Comparison of ENCODE assay signal across 9 cellular contexts in genomic region chr20:25035924-25036323, GRCh38. TPM values are rescaled to one million over a fixed set of nuclear protein-coding genes. Genes with fewer than 3 reads are reported as not detected.
A peak's percentile ranks its signal among the peaks of the same experiment; 100 is the strongest.
DNase-seq lines count a peak whose midpoint lies in the region; ATAC-seq and TF ChIP-seq lines count a peak whose summit lies in the region.
"Had no signal": no experiment of that assay in that cellular context is flagged by ENCODE, and none has a peak within 500 bp of the region (broad histone marks: within the 10 kb centered on the region; RNA-seq: fewer than 3 reads in every experiment).

No MANE protein-coding gene starts in this region.

- H3K36me3 ChIP-seq in CD8-positive, alpha-beta memory T cell (ENCODE audit: insufficient read depth, low read length): peaks cover 1% of the 10 kb centered on the region
- no peaks in the 10 kb centered on the region for H3K36me3 ChIP-seq in SK-N-SH (replicated peaks in 1 of 2; ENCODE audit: control insufficient read depth in 1 of 2, insufficient read depth in 2 of 2, low read length in 1 of 2)

- H3K9me2 ChIP-seq in SK-N-SH: no peaks in the 10 kb centered on the region

- no peaks in the 10 kb centered on the region for H3K9me3 ChIP-seq in CD8-positive, alpha-beta memory T cell (ENCODE audit: low read length)
- no peaks in the 10 kb centered on the region for H3K9me3 ChIP-seq in SK-N-SH

- WGBS in SK-N-SH (ENCODE audit: low lambda C conversion rate): 58% methylated on average over 4 of the region's 4 CpGs

- ATAC-seq in HG02623 (IDR thresholded peaks at IDR 0.05; ENCODE audit: unreplicated experiment) (peak; percentile 35), GM21360 (IDR thresholded peaks at IDR 0.05; ENCODE audit: unreplicated experiment) (no peak)
- ATAC-seq in activated naive CD4-positive, alpha-beta T cell treated with anti-CD3 and anti-CD28 coated beads, Interleukin-2, amount 50 U/mL, for 72 hours: peak; percentile 75 to 76
- ATAC-seq in natural killer cell treated with Interleukin-12 subunit alpha and Interleukin-12 subunit beta and Interleukin-15 and Interleukin-18, amount 100 ng/mL, for 72 hours: no peak
- ATAC-seq: HCT116 had no signal

- peak overlapping the region in 6 of 7 donors; percentile 11 to 65 (median 44) for H3K4me3 Mint-ChIP-seq in CD8-positive, alpha-beta memory T cell
- H3K4me3 Mint-ChIP-seq in natural killer cell treated with Interleukin-12 subunit alpha and Interleukin-12 subunit beta and Interleukin-15 and Interleukin-18, amount 100 ng/mL, for 72 hours: peak overlapping the region; percentile 21

- H4K20me1 ChIP-seq in SK-N-SH (ENCODE audit: insufficient read depth): no peaks in the 10 kb centered on the region

- peak in 2 of 5 donors; percentile 5 to 35 for DNase-seq in CD8-positive, alpha-beta memory T cell
- DNase-seq in activated naive CD4-positive, alpha-beta T cell treated with anti-CD3 and anti-CD28 coated beads, Interleukin-2, amount 50 U/mL, for 72 hours (ENCODE audit: low spot score in 2 of 2): no peak
- no peak for DNase-seq in natural killer cell treated with Interleukin-12 subunit alpha and Interleukin-12 subunit beta and Interleukin-15 and Interleukin-18, amount 100 ng/mL, for 72 hours (ENCODE audit: low spot score)
- DNase-seq in NCI-H2227 treated with DMSO at 0.1 percent for 48 hours (lab: John Stamatoyannopoulos, UW) (no peak), SK-N-SH (no peak), SKM-1 (lab: John Stamatoyannopoulos, UW; ENCODE audit: unreplicated experiment) (no peak)

- no peaks in the 10 kb centered on the region for H3K27me3 Mint-ChIP-seq in CD8-positive, alpha-beta memory T cell
- no peaks in the 10 kb centered on the region for H3K27me3 Mint-ChIP-seq in natural killer cell treated with Interleukin-12 subunit alpha and Interleukin-12 subunit beta and Interleukin-15 and Interleukin-18, amount 100 ng/mL, for 72 hours

- H3K4me1 Mint-ChIP-seq in CD8-positive, alpha-beta memory T cell: peaks cover 36 to 79% (median 42%) of the 10 kb centered on the region in 3 donors
- peaks cover 26 to 27% of the 10 kb centered on the region in 2 donors for H3K4me1 Mint-ChIP-seq in natural killer cell treated with Interleukin-12 subunit alpha and Interleukin-12 subunit beta and Interleukin-15 and Interleukin-18, amount 100 ng/mL, for 72 hours (ENCODE audit: low read depth in 2 of 2)

- no peaks in the 10 kb centered on the region for H3K9me3 Mint-ChIP-seq in CD8-positive, alpha-beta memory T cell
- no peaks in the 10 kb centered on the region for H3K9me3 Mint-ChIP-seq in activated naive CD4-positive, alpha-beta T cell treated with anti-CD3 and anti-CD28 coated beads, Interleukin-2, amount 50 U/mL, for 72 hours
- no peaks in the 10 kb centered on the region for H3K9me3 Mint-ChIP-seq in natural killer cell treated with Interleukin-12 subunit alpha and Interleukin-12 subunit beta and Interleukin-15 and Interleukin-18, amount 100 ng/mL, for 72 hours

- H2AFZ ChIP-seq in SK-N-SH (ENCODE audit: low read depth): no peak overlapping the region

- no peak overlapping the region for H3K9ac ChIP-seq in SK-N-SH

- H3K27ac ChIP-seq in CD8-positive, alpha-beta memory T cell (ENCODE audit: low read depth, low read length): no peak overlapping the region
- H3K27ac ChIP-seq in SK-N-SH (ENCODE audit: low read depth in 2 of 2, low read length in 1 of 2): no peak overlapping the region

- H3K79me2 ChIP-seq in SK-N-SH (ENCODE audit: insufficient read depth): no peaks in the 10 kb centered on the region

- no peak overlapping the region for H3K4me3 ChIP-seq in CD8-positive, alpha-beta memory T cell (ENCODE audit: low read length)
- no peak overlapping the region for H3K4me3 ChIP-seq in SK-N-SH (ENCODE audit: low read depth in 2 of 2, low read length in 1 of 2)

- no peaks in the 10 kb centered on the region for H3F3A ChIP-seq in SK-N-SH (replicated peaks; ENCODE audit: insufficient read depth)

- POLR2A ChIA-PET in CD8-positive, alpha-beta memory T cell (lab: Charles Lee): interaction anchor here (1.2 kb wide), 1 partner anchor 16 kb away, joined by 3 read pairs; no protein-coding TSS in a partner anchor
- POLR2A ChIA-PET in SK-N-SH (lab: Yijun Ruan, JAX): no interaction called here

- no peak for TF ChIP-seq RAD21 in SK-N-SH (IDR thresholded peaks at IDR 0.05; ENCODE audit: low read length)

- CTCF ChIA-PET in CD8-positive, alpha-beta memory T cell (lab: Charles Lee): interaction anchor here (0.9 to 1.2 kb wide), 3 partner anchors 11 to 29 kb away, joined by 3 read pairs; no protein-coding TSS in a partner anchor
- CTCF ChIA-PET in SK-N-SH (lab: Yijun Ruan, JAX): interaction anchor here (0.9 to 1.2 kb wide), 2 partner anchors 29 to 37 kb away, joined by 4 read pairs; no protein-coding TSS in a partner anchor

- no peak for TF ChIP-seq CTCF in SK-N-SH (IDR thresholded peaks at IDR 0.05)

- peaks cover 0 to 44% (median 3%) of the 10 kb centered on the region in 3 donors for H3K36me3 Mint-ChIP-seq in CD8-positive, alpha-beta memory T cell
- no peaks in the 10 kb centered on the region for H3K36me3 Mint-ChIP-seq in activated naive CD4-positive, alpha-beta T cell treated with anti-CD3 and anti-CD28 coated beads, Interleukin-2, amount 50 U/mL, for 72 hours
- no peaks in the 10 kb centered on the region for H3K36me3 Mint-ChIP-seq in natural killer cell treated with Interleukin-12 subunit alpha and Interleukin-12 subunit beta and Interleukin-15 and Interleukin-18, amount 100 ng/mL, for 72 hours

- H3K27me3 ChIP-seq in CD8-positive, alpha-beta memory T cell (ENCODE audit: insufficient read depth, low read length, poor library complexity, severe bottlenecking): no peaks in the 10 kb centered on the region
- no peaks in the 10 kb centered on the region for H3K27me3 ChIP-seq in SK-N-SH (ENCODE audit: insufficient read depth)

- H3K27ac Mint-ChIP-seq in CD8-positive, alpha-beta memory T cell: peak overlapping the region; percentile 3 to 92 (median 87)
- peak overlapping the region; percentile 35 to 55 for H3K27ac Mint-ChIP-seq in activated naive CD4-positive, alpha-beta T cell treated with anti-CD3 and anti-CD28 coated beads, Interleukin-2, amount 50 U/mL, for 72 hours
- H3K27ac Mint-ChIP-seq in natural killer cell treated with Interleukin-12 subunit alpha and Interleukin-12 subunit beta and Interleukin-15 and Interleukin-18, amount 100 ng/mL, for 72 hours: peak overlapping the region in 1 of 2 donors; percentile 89

- no peak overlapping the region for H3K4me2 ChIP-seq in SK-N-SH

- H3K4me1 ChIP-seq in CD8-positive, alpha-beta memory T cell (ENCODE audit: insufficient read depth, low read length): peaks cover 45% of the 10 kb centered on the region
- peaks cover 0 to 15% of the 10 kb centered on the region in 2 experiments; a peak in 1 of 4 replicates for H3K4me1 ChIP-seq in SK-N-SH (ENCODE audit: control insufficient read depth in 1 of 2, insufficient read depth in 2 of 2, low read depth in 1 of 2, low read length in 1 of 2)

- no peak for TF ChIP-seq EP300 in SK-N-SH (IDR thresholded peaks at IDR 0.05; ENCODE audit: borderline replicate concordance in 1 of 2, low read depth in 1 of 2, low read length in 1 of 2)

TF ChIP-seq in SK-N-SH, 30 proteins besides CTCF, POLR2A, EP300 and RAD21:
- TF ChIP-seq POLR2AphosphoS5 (IDR thresholded peaks at IDR 0.05; ENCODE audit: low read depth, low read length): no peak
- no peak for TF ChIP-seq NRF1 (IDR thresholded peaks at IDR 0.05; ENCODE audit: low read depth, low read length)
- TF ChIP-seq IRF3 (IDR thresholded peaks at IDR 0.05; ENCODE audit: low read depth, low read length): no peak
- no peak for TF ChIP-seq CHD2 (IDR thresholded peaks at IDR 0.05; ENCODE audit: low read length, partially characterized antibody)
- no peak for TF ChIP-seq FOXJ3 (CRISPR knock-in tag; IDR thresholded peaks at IDR 0.05)
TF ChIP-seq in SK-N-SH: peak in this region for 0.

RNA-seq across cellular contexts. Expression of gene ACSS1, which starts 22.0 kb away (rescaled TPM):
- total RNA-seq in CD8-positive, alpha-beta memory T cell: 10 to 100 TPM; 24.5 to 24.8 TPM
- polyA plus RNA-seq in CD8-positive, alpha-beta memory T cell: 59.6 TPM
- 10 to 100 TPM in 1 of 2 donors, 1 to 10 TPM in 1; 5.5 to 11.3 TPM for total RNA-seq in activated naive CD4-positive, alpha-beta T cell treated with anti-CD3 and anti-CD28 coated beads, Interleukin-2, amount 50 U/mL, for 72 hours
- 1 to 10 TPM; 5.8 to 7.6 TPM for total RNA-seq in natural killer cell treated with Interleukin-12 subunit alpha and Interleukin-12 subunit beta and Interleukin-15 and Interleukin-18, amount 100 ng/mL, for 72 hours
- 1.3 and 2.0 TPM in 2 replicates for polyA plus RNA-seq in SK-N-SH (2012; rRNA removed)
- polyA plus RNA-seq in SK-N-SH (2012; cell fraction: cytosol; rRNA removed): 0.68 and 1.2 TPM in 2 replicates
- polyA plus RNA-seq in SK-N-SH (2012; cell fraction: nucleus; rRNA removed): 3.3 and 4.9 TPM in 2 replicates

RNA-seq across cellular contexts. Expression of gene APMAP, which starts 43.4 kb away (rescaled TPM):
- 10 to 100 TPM; 82.5 to 83.6 TPM for total RNA-seq in CD8-positive, alpha-beta memory T cell
- 228 TPM for polyA plus RNA-seq in CD8-positive, alpha-beta memory T cell
- 10 to 100 TPM; 33.7 to 57.6 TPM for total RNA-seq in activated naive CD4-positive, alpha-beta T cell treated with anti-CD3 and anti-CD28 coated beads, Interleukin-2, amount 50 U/mL, for 72 hours
- 100 to 1,000 TPM; 109 to 206 TPM for total RNA-seq in natural killer cell treated with Interleukin-12 subunit alpha and Interleukin-12 subunit beta and Interleukin-15 and Interleukin-18, amount 100 ng/mL, for 72 hours
- polyA plus RNA-seq in SK-N-SH (2012; rRNA removed): 107 and 115 TPM in 2 replicates
- polyA plus RNA-seq in SK-N-SH (2012; cell fraction: cytosol; rRNA removed): 123 and 130 TPM in 2 replicates
- polyA plus RNA-seq in SK-N-SH (2012; cell fraction: nucleus; rRNA removed): 81.8 and 94.1 TPM in 2 replicates

RNA-seq across cellular contexts. Expression of gene VSX1, which starts 46.0 kb away (rescaled TPM):
- total RNA-seq in CD8-positive, alpha-beta memory T cell: not detected
- not detected for polyA plus RNA-seq in CD8-positive, alpha-beta memory T cell
- not detected for total RNA-seq in activated naive CD4-positive, alpha-beta T cell treated with anti-CD3 and anti-CD28 coated beads, Interleukin-2, amount 50 U/mL, for 72 hours
- total RNA-seq in natural killer cell treated with Interleukin-12 subunit alpha and Interleukin-12 subunit beta and Interleukin-15 and Interleukin-18, amount 100 ng/mL, for 72 hours: not detected
- polyA plus RNA-seq in SK-N-SH (2012; rRNA removed): not detected in 2 replicates
- polyA plus RNA-seq in SK-N-SH (2012; cell fraction: cytosol; rRNA removed): not detected in 2 replicates
- polyA plus RNA-seq in SK-N-SH (2012; cell fraction: nucleus; rRNA removed): not detected in 2 replicates

Comparison
In these comparisons a context has a peak if more than half of its experiments do, and no peak if none do; other contexts are left out.
1. ATAC-seq: peak in HG02623 (single experiment) and activated naive CD4-positive, alpha-beta T cell treated with anti-CD3 and anti-CD28 coated beads, Interleukin-2, amount 50 U/mL, for 72 hours (2 of 2); none in natural killer cell treated with Interleukin-12 subunit alpha and Interleukin-12 subunit beta and Interleukin-15 and Interleukin-18, amount 100 ng/mL, for 72 hours (0 of 2) and GM21360 (single experiment).